ENCODE assay signal across 9 cellular contexts in the genomic region with DNA sequence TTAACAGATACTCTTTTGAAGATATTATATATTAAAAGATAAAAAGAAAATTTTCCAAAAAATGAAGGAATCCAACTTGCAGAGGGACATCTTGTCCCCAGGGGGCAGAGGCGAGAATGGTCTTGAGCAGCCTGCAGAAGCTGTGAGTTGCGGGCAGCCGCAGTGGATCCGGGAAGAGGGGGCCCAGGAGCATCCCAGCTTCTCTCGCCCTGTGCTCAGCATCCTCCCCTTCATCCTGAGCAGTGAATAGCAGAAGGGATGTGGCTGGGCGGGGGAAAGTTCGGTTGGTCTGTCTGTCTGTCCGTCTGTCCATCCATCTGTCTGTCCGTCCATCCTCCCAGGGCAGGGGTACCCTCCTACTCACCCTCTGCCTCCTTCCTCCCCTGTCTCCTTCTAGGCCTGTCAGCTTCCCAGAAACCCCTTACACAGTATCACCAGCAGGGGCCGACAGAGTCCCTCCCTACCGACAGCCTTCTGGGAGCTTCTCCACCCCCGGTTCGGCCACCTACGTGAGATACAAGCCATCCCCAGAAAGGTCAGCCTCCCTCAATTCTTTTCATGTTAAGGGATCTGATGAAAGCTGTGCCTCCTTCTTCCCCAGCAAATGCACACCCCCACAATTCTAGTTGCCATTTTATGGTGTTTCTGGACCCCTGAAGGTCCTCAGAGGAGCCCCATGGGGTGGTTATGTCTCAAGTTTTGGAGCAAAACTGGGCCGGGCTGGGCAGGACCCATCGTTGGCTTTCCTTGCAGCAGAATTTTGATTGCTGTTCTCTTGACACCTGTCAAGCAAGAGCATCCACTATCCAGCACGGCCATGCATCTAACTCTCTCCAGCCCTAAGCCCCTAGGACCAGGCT.
DNase-seq lines count a peak whose midpoint lies in the region; ATAC-seq, FAIRE-seq and TF ChIP-seq lines count a peak whose summit lies in the region.
"Had no signal": no experiment of that assay in that cellular context is flagged by ENCODE, and none has a peak within 500 bp of the region (broad histone marks: within the 10 kb centered on the region; RNA-seq: fewer than 3 reads in every experiment).

No MANE protein-coding gene starts in this region.

- no peaks in the 10 kb centered on the region for H4K20me1 ChIP-seq in KMS-11 (ENCODE audit: insufficient read depth)
- peaks cover 9% of the 10 kb centered on the region for H4K20me1 ChIP-seq in astrocyte (ENCODE audit: insufficient read depth, low read length)
- H4K20me1 ChIP-seq in smooth muscle cell (ENCODE audit: low read depth), result no peaks in the 10 kb centered on the region

- no peaks in the 10 kb centered on the region for H3K9me3 ChIP-seq in astrocyte (ENCODE audit: insufficient read depth, low read depth, low read length)
- no peaks in the 10 kb centered on the region for H3K9me3 ChIP-seq in smooth muscle cell (replicated peaks; ENCODE audit: low read depth)

- H3K9ac ChIP-seq in KMS-11 (no peak overlapping the region), astrocyte (ENCODE audit: low read length) (no peak overlapping the region), smooth muscle cell (ENCODE audit: low read depth) (no peak overlapping the region)

- WGBS in smooth muscle cell (ENCODE audit: low lambda C conversion rate), result 59% methylated on average over 17 of the region's 17 CpGs

- no peak for FAIRE-seq in astrocyte (lab: Jason Lieb, UNC)

- H2AFZ ChIP-seq in KMS-11 (ENCODE audit: low read depth), result no peak overlapping the region
- H2AFZ ChIP-seq in astrocyte (ENCODE audit: low read depth, low read length), result no peak overlapping the region
- H2AFZ ChIP-seq in smooth muscle cell (ENCODE audit: low read depth), result no peak overlapping the region

- H3K36me3 Mint-ChIP-seq in astrocyte (ENCODE audit: low read depth, unreplicated experiment), result peaks cover 12% of the 10 kb centered on the region

- H3K79me2 ChIP-seq in KMS-11 (ENCODE audit: insufficient read depth, low read depth) (no peaks in the 10 kb centered on the region), astrocyte (ENCODE audit: insufficient read depth, low read length) (no peaks in the 10 kb centered on the region), smooth muscle cell (ENCODE audit: low read depth) (no peaks in the 10 kb centered on the region)

- no peak overlapping the region for H3K27ac ChIP-seq in KMS-11
- H3K27ac ChIP-seq in astrocyte (ENCODE audit: low read depth, low read length), result no peak overlapping the region
- H3K27ac ChIP-seq in smooth muscle cell (ENCODE audit: low read depth), result no peak overlapping the region
- H3K27ac ChIP-seq: SK-N-MC had no signal

- H3K4me2 ChIP-seq in KMS-11, result no peak overlapping the region
- no peak overlapping the region for H3K4me2 ChIP-seq in astrocyte (ENCODE audit: low read length)
- no peak overlapping the region for H3K4me2 ChIP-seq in smooth muscle cell

- H3K4me3 Mint-ChIP-seq in astrocyte (ENCODE audit: unreplicated experiment), result no peak overlapping the region

- no peak for ATAC-seq in GM21528 (IDR thresholded peaks at IDR 0.05; ENCODE audit: low FRiP score, unreplicated experiment)

- no peak overlapping the region for H3K4me3 ChIP-seq in KMS-11 (IDR thresholded peaks at IDR 0.05; ENCODE audit: insufficient read depth, low read depth, low read length)
- H3K4me3 ChIP-seq in astrocyte (ENCODE audit: insufficient read depth, low read depth, low read length), result no peak overlapping the region
- no peak overlapping the region for H3K4me3 ChIP-seq in smooth muscle cell
- H3K4me3 ChIP-seq: SK-N-MC had no signal

- in situ Hi-C loops in SK-MEL-5 (cut with HindIII; ENCODE audit: low pct_unique_long_range_greater_than_20kb, low sequenced_read_pairs), result no loop called here

- H3K9me3 Mint-ChIP-seq in astrocyte (ENCODE audit: unreplicated experiment), result no peaks in the 10 kb centered on the region

- H3K4me1 ChIP-seq in KMS-11 (ENCODE audit: low read depth, poor library complexity, severe bottlenecking) (no peaks in the 10 kb centered on the region), astrocyte (ENCODE audit: insufficient read depth, low read length) (no peaks in the 10 kb centered on the region), smooth muscle cell (ENCODE audit: low read depth) (no peaks in the 10 kb centered on the region)

- H3K27ac Mint-ChIP-seq in astrocyte (ENCODE audit: unreplicated experiment), result no peak overlapping the region

- H3K4me1 Mint-ChIP-seq in astrocyte (ENCODE audit: low read depth, unreplicated experiment), result no peaks in the 10 kb centered on the region

- no peaks in the 10 kb centered on the region for H3K27me3 ChIP-seq in KMS-11 (ENCODE audit: insufficient read depth, low read depth)
- H3K27me3 ChIP-seq in astrocyte (ENCODE audit: insufficient read depth, low read length), result no peaks in the 10 kb centered on the region
- no peaks in the 10 kb centered on the region for H3K27me3 ChIP-seq in smooth muscle cell (ENCODE audit: low read depth)

- H3K27me3 Mint-ChIP-seq in astrocyte (ENCODE audit: low read depth, unreplicated experiment), result no peaks in the 10 kb centered on the region

- no peaks in the 10 kb centered on the region for H3F3A ChIP-seq in smooth muscle cell (ENCODE audit: low read depth)

- H3K36me3 ChIP-seq in KMS-11 (ENCODE audit: insufficient read depth), result no peaks in the 10 kb centered on the region
- peaks cover 9% of the 10 kb centered on the region for H3K36me3 ChIP-seq in astrocyte (ENCODE audit: insufficient read depth, low read length)
- H3K36me3 ChIP-seq in smooth muscle cell (ENCODE audit: low read depth), result no peaks in the 10 kb centered on the region

- DNase-seq in DMS79 (lab: John Stamatoyannopoulos, UW), result peak; percentile 14
- peak; percentile 83 for DNase-seq in SK-MEL-5 (ENCODE audit: low read depth, low spot score)
- peak; percentile 12 for DNase-seq in astrocyte (ENCODE audit: low read depth)
- DNase-seq in hippocampal formation (lab: John Stamatoyannopoulos, UW), result peak; percentile 70 to 72
- no peak for DNase-seq in smooth muscle cell (lab: John Stamatoyannopoulos, UW; ENCODE audit: unreplicated experiment)
- DNase-seq in NCI-H2107 (lab: John Stamatoyannopoulos, UW), result no peak

- TF ChIP-seq CTCF in KMS-11 (conservative IDR thresholded peaks at IDR 0.05; ENCODE audit: low read depth, low read length) (peak; percentile 33), astrocyte (IDR thresholded peaks at IDR 0.05; ENCODE audit: insufficient read depth, low read depth, low read length) (peak; percentile 70), smooth muscle cell (IDR thresholded peaks at IDR 0.05; ENCODE audit: borderline replicate concordance, insufficient read depth, poor library complexity, severe bottlenecking) (peak; percentile 44)

Comparison
In these comparisons a context has a peak if more than half of its experiments do, and no peak if none do; other contexts are left out.
1. DNase-seq: peak in DMS79 (single experiment), SK-MEL-5 (single experiment), astrocyte (single experiment) and hippocampal formation (2 of 2); none in smooth muscle cell (single experiment) and NCI-H2107 (single experiment).
2. Peak in every context shown above with its lines, with median percentiles within 50 percentile points of each other: CTCF ChIP-seq.